Comparison of ENCODE assay signal across 8 cellular contexts in genomic region chr7:7183061-7183832, GRCh38. TPM values are rescaled to one million over a fixed set of nuclear protein-coding genes. Genes with fewer than 3 reads are reported as not detected.
DNase-seq lines count a peak whose midpoint lies in the region; ATAC-seq and TF ChIP-seq lines count a peak whose summit lies in the region.

No MANE protein-coding gene starts in this region.

- H3K27me3 Mint-ChIP-seq in activated CD4-positive, alpha-beta T cell treated with anti-CD3 and anti-CD28 coated beads, Interleukin-2, amount 10 ng/mL, durations not matched to agents 24 days and 14 days = no peaks in the 10 kb centered on the region
- H3K27me3 Mint-ChIP-seq in effector memory CD8-positive, alpha-beta T cell = no peaks in the 10 kb centered on the region
- no peaks in the 10 kb centered on the region for H3K27me3 Mint-ChIP-seq in mesothelial cell of epicardium (ENCODE audit: low read depth)

- peaks cover 9% of the 10 kb centered on the region for H3K36me3 Mint-ChIP-seq in activated CD4-positive, alpha-beta T cell treated with anti-CD3 and anti-CD28 coated beads, Interleukin-2, amount 10 ng/mL, durations not matched to agents 24 days and 14 days (ENCODE audit: low read depth)
- H3K36me3 Mint-ChIP-seq in effector memory CD8-positive, alpha-beta T cell (ENCODE audit: insufficient read depth) = peaks cover 17% of the 10 kb centered on the region
- no peaks in the 10 kb centered on the region for H3K36me3 Mint-ChIP-seq in mesothelial cell of epicardium
- H3K36me3 Mint-ChIP-seq in stimulated activated effector memory CD8-positive, alpha-beta T cell treated with anti-CD3 and anti-CD28 coated beads, Interleukin-12 subunit alpha, Interleukin-12 subunit beta, amount 100 ng/mL, for 72 hours = peaks cover 14% of the 10 kb centered on the region

- intact Hi-C loops in activated CD4-positive, alpha-beta T cell treated with anti-CD3 and anti-CD28 coated beads, Interleukin-2, amount 10 ng/mL, durations not matched to agents 24 days and 14 days (cut with micrococcal nuclease) = loop anchor here (2.0 to 10.0 kb wide), 6 partner anchors 18 to 1488 kb away; partner anchors contain the start of gene GLCCI1

- no peak for TF ChIP-seq CTCF in mesothelial cell of epicardium (IDR thresholded peaks at IDR 0.05; ENCODE audit: unreplicated experiment)

- DNase-seq in NCI-H2107 treated with DMSO at 0.1 percent for 48 hours (lab: John Stamatoyannopoulos, UW; ENCODE audit: unreplicated experiment) (peak; percentile 46), NCI-H2107 (lab: John Stamatoyannopoulos, UW) (no peak), NAMALWA (ENCODE audit: low spot score) (peak; percentile 73), mesothelial cell of epicardium (ENCODE audit: low spot score in 2 of 2, unreplicated experiment in 2 of 2) (peak in 1 of 2 experiments; percentile 58)
- DNase-seq in activated CD4-positive, alpha-beta T cell treated with anti-CD3 and anti-CD28 coated beads, Interleukin-2, amount 10 ng/mL, durations not matched to agents 24 days and 14 days = peak; percentile 86
- peak in 2 of 3 experiments; percentile 34 to 46 for DNase-seq in effector memory CD8-positive, alpha-beta T cell
- peak in 1 of 2 donors; percentile 42 for DNase-seq in stimulated activated effector memory CD8-positive, alpha-beta T cell treated with anti-CD3 and anti-CD28 coated beads, Interleukin-12 subunit alpha, Interleukin-12 subunit beta, amount 100 ng/mL, for 72 hours (ENCODE audit: low spot score in 2 of 2)

- H3K27ac Mint-ChIP-seq in activated CD4-positive, alpha-beta T cell treated with anti-CD3 and anti-CD28 coated beads, Interleukin-2, amount 10 ng/mL, durations not matched to agents 24 days and 14 days = peak overlapping the region; percentile 99
- H3K27ac Mint-ChIP-seq in effector memory CD8-positive, alpha-beta T cell = peak overlapping the region; percentile 93 to 97
- H3K27ac Mint-ChIP-seq in mesothelial cell of epicardium = peak overlapping the region; percentile 94
- peak overlapping the region; percentile 96 for H3K27ac Mint-ChIP-seq in stimulated activated effector memory CD8-positive, alpha-beta T cell treated with anti-CD3 and anti-CD28 coated beads, Interleukin-12 subunit alpha, Interleukin-12 subunit beta, amount 100 ng/mL, for 72 hours

- no peaks in the 10 kb centered on the region for H3K9me3 Mint-ChIP-seq in activated CD4-positive, alpha-beta T cell treated with anti-CD3 and anti-CD28 coated beads, Interleukin-2, amount 10 ng/mL, durations not matched to agents 24 days and 14 days
- H3K9me3 Mint-ChIP-seq in effector memory CD8-positive, alpha-beta T cell = no peaks in the 10 kb centered on the region
- no peaks in the 10 kb centered on the region for H3K9me3 Mint-ChIP-seq in mesothelial cell of epicardium
- H3K9me3 Mint-ChIP-seq in stimulated activated effector memory CD8-positive, alpha-beta T cell treated with anti-CD3 and anti-CD28 coated beads, Interleukin-12 subunit alpha, Interleukin-12 subunit beta, amount 100 ng/mL, for 72 hours = no peaks in the 10 kb centered on the region

- peak; percentile 33 for ATAC-seq in HG02588 (IDR thresholded peaks at IDR 0.05; ENCODE audit: unreplicated experiment)
- ATAC-seq in effector memory CD8-positive, alpha-beta T cell (replicated peaks) = peak; percentile 14
- ATAC-seq in stimulated activated effector memory CD8-positive, alpha-beta T cell treated with anti-CD3 and anti-CD28 coated beads, Interleukin-12 subunit alpha, Interleukin-12 subunit beta, amount 100 ng/mL, for 72 hours = peak; percentile 42

- H3K4me1 Mint-ChIP-seq in activated CD4-positive, alpha-beta T cell treated with anti-CD3 and anti-CD28 coated beads, Interleukin-2, amount 10 ng/mL, durations not matched to agents 24 days and 14 days = peaks cover 27% of the 10 kb centered on the region
- peaks cover 18 to 24% of the 10 kb centered on the region in 2 donors for H3K4me1 Mint-ChIP-seq in effector memory CD8-positive, alpha-beta T cell (ENCODE audit: low read depth in 2 of 2)
- peaks cover 34% of the 10 kb centered on the region for H3K4me1 Mint-ChIP-seq in mesothelial cell of epicardium
- peaks cover 18% of the 10 kb centered on the region for H3K4me1 Mint-ChIP-seq in stimulated activated effector memory CD8-positive, alpha-beta T cell treated with anti-CD3 and anti-CD28 coated beads, Interleukin-12 subunit alpha, Interleukin-12 subunit beta, amount 100 ng/mL, for 72 hours

- peak overlapping the region; percentile 96 for H3K4me3 Mint-ChIP-seq in activated CD4-positive, alpha-beta T cell treated with anti-CD3 and anti-CD28 coated beads, Interleukin-2, amount 10 ng/mL, durations not matched to agents 24 days and 14 days
- peak overlapping the region; percentile 92 to 93 for H3K4me3 Mint-ChIP-seq in effector memory CD8-positive, alpha-beta T cell
- peak overlapping the region; percentile 92 for H3K4me3 Mint-ChIP-seq in mesothelial cell of epicardium
- peak overlapping the region; percentile 91 for H3K4me3 Mint-ChIP-seq in stimulated activated effector memory CD8-positive, alpha-beta T cell treated with anti-CD3 and anti-CD28 coated beads, Interleukin-12 subunit alpha, Interleukin-12 subunit beta, amount 100 ng/mL, for 72 hours

RNA-seq across cellular contexts. Expression of gene C1GALT1, which starts 0.9 kb away (rescaled TPM):
- total RNA-seq in activated CD4-positive, alpha-beta T cell treated with anti-CD3 and anti-CD28 coated beads, Interleukin-2, amount 10 ng/mL, durations not matched to agents 24 days and 14 days = 37.2 and 39.3 TPM in 2 replicates
- 32.7 to 36.9 TPM (median 36.8 TPM) in 3 replicates for total RNA-seq in mesothelial cell of epicardium
